26 cellular contexts compared by ENCODE assay signal in genomic region chr9:100090880-100091279, GRCh38. TPM values are rescaled to one million over a fixed set of nuclear protein-coding genes. Genes with fewer than 3 reads are reported as not detected.
DNase-seq lines count a peak whose midpoint lies in the region; ATAC-seq, FAIRE-seq and TF ChIP-seq lines count a peak whose summit lies in the region.
"Had no signal": no experiment of that assay in that cellular context is flagged by ENCODE, and none has a peak within 500 bp of the region (broad histone marks: within the 10 kb centered on the region; RNA-seq: fewer than 3 reads in every experiment).

No MANE protein-coding gene starts in this region.

- peaks cover 3% of the 10 kb centered on the region; the same call in 1 of the 2 replicates for H3F3A ChIP-seq in OCI-LY1 (ENCODE audit: insufficient read depth, low read length)

- no peaks in the 10 kb centered on the region for H3K9me3 Mint-ChIP-seq in WTC11
- H3K9me3 Mint-ChIP-seq: CD14-positive monocyte; CD4-positive, alpha-beta T cell; H9; HFFc6 had no signal

- H3K9ac ChIP-seq in OCI-LY1 (ENCODE audit: low read length): no peak overlapping the region
- H3K9ac ChIP-seq: BLaER1 treated with 17β-estradiol and CSF1 and Interleukin-3, amounts not matched to agents 10 nM and 100 nM; GM23248 had no signal

- H3K79me2 ChIP-seq in OCI-LY1 (ENCODE audit: insufficient read depth, low read length): peaks cover 95% of the 10 kb centered on the region

- DNase-seq in GM18507 (ENCODE audit: extremely low spot score, insufficient read length, low read depth): no peak
- no peak for DNase-seq in T-helper 17 cell
- DNase-seq in WTC11 (ENCODE audit: low spot score): no peak
- no peak for DNase-seq in pons (ENCODE audit: low spot score)
- DNase-seq: 8988T; ACHN; AML-193; BE2C; Calu3; CD4-positive, alpha-beta T cell; COR-L47; DMS53; DND-41; EL; GDM1; GM23248; H9; HFFc6 had no signal

- POLR2A ChIA-PET in WTC11 (lab: Charles Lee): no interaction called here

- H3K4me1 Mint-ChIP-seq in T-helper 17 cell (peaks cover 44% of the 10 kb centered on the region), WTC11 (peaks cover 11% of the 10 kb centered on the region)

- CTCF ChIA-PET in WTC11 (lab: Charles Lee): no interaction called here

- H3K27me3 Mint-ChIP-seq in T-helper 17 cell (no peaks in the 10 kb centered on the region), WTC11 (ENCODE audit: low read depth) (no peaks in the 10 kb centered on the region)
- H3K27me3 Mint-ChIP-seq: CD4-positive, alpha-beta T cell had no signal

- H3K36me3 Mint-ChIP-seq in T-helper 17 cell (ENCODE audit: low read depth): peaks cover 2% of the 10 kb centered on the region
- no peaks in the 10 kb centered on the region for H3K36me3 Mint-ChIP-seq in WTC11

- H3K4me1 ChIP-seq in OCI-LY1 (ENCODE audit: insufficient read depth, low read length, severe bottlenecking): peaks cover 95% of the 10 kb centered on the region

- H3K4me2 ChIP-seq in OCI-LY1 (ENCODE audit: low read length): peak overlapping the region; percentile 8; the same call in 1 of the 2 replicates
- H3K4me2 ChIP-seq: A549; BLaER1 treated with 17β-estradiol and CSF1 and Interleukin-3, amounts not matched to agents 10 nM and 100 nM had no signal

- FAIRE-seq in GM18507 (lab: Jason Lieb, UNC): peak; percentile 41
- FAIRE-seq: A549, GM12878, H1 had no signal

- H3K27ac Mint-ChIP-seq in T-helper 17 cell (peak overlapping the region; percentile 67), WTC11 (no peak overlapping the region)
- H3K27ac Mint-ChIP-seq: CD4-positive, alpha-beta T cell; HFFc6 had no signal

- H3K4me3 Mint-ChIP-seq in T-helper 17 cell: no peak overlapping the region
- H3K4me3 Mint-ChIP-seq in WTC11: no peak overlapping the region
- H3K4me3 Mint-ChIP-seq: CD14-positive monocyte; CD4-positive, alpha-beta T cell; H9; HFFc6 had no signal

- H3K27ac ChIP-seq in OCI-LY1 (ENCODE audit: low read depth, low read length, poor library complexity, severe bottlenecking): peak overlapping the region; percentile 26
- H3K27ac ChIP-seq: A549; BLaER1 treated with 17β-estradiol and CSF1 and Interleukin-3, amounts not matched to agents 10 nM and 100 nM; GM23248 had no signal

- no peak overlapping the region for H3K4me3 ChIP-seq in OCI-LY1 (ENCODE audit: low read depth, low read length, poor library complexity, severe bottlenecking)
- H3K4me3 ChIP-seq: A549; BLaER1 treated with 17β-estradiol and CSF1 and Interleukin-3, amounts not matched to agents 10 nM and 100 nM; GM12878; GM23248 had no signal

- no peaks in the 10 kb centered on the region for H3K9me3 ChIP-seq in OCI-LY1 (ENCODE audit: low read length)
- H3K9me3 ChIP-seq in T-helper 17 cell (ENCODE audit: control insufficient read depth, low read length, poor library complexity, severe bottlenecking): no peaks in the 10 kb centered on the region
- H3K9me3 ChIP-seq: A549; BE2C; BLaER1 treated with 17β-estradiol and CSF1 and Interleukin-3, amounts not matched to agents 10 nM and 100 nM had no signal

- H3K9me2 ChIP-seq in OCI-LY1 (ENCODE audit: low read depth, low read length): no peaks in the 10 kb centered on the region

- no peaks in the 10 kb centered on the region for H3K27me3 ChIP-seq in OCI-LY1 (ENCODE audit: insufficient read depth, low read length)
- H3K27me3 ChIP-seq: BE2C; BLaER1 treated with 17β-estradiol and CSF1 and Interleukin-3, amounts not matched to agents 10 nM and 100 nM had no signal

- TF ChIP-seq CTCF in OCI-LY1 (IDR thresholded peaks at IDR 0.05; ENCODE audit: low read length): no peak
- TF ChIP-seq CTCF in WTC11 (IDR thresholded peaks at IDR 0.05): no peak

- no peaks in the 10 kb centered on the region for H4K20me1 ChIP-seq in OCI-LY1 (ENCODE audit: insufficient read depth, low read length)

- peaks cover 3% of the 10 kb centered on the region; the same call in 1 of the 2 replicates for H3K36me3 ChIP-seq in OCI-LY1 (ENCODE audit: insufficient read depth, low read length)
- H3K36me3 ChIP-seq: BE2C had no signal

- ATAC-seq in T-helper 17 cell (no peak), GM21515 (IDR thresholded peaks at IDR 0.05; ENCODE audit: unreplicated experiment) (no peak), WTC11 (no peak)
- ATAC-seq: A549, HCT116 had no signal

- no peak overlapping the region for H2AFZ ChIP-seq in OCI-LY1 (ENCODE audit: low read length)
- H2AFZ ChIP-seq: GM23248 had no signal

TF ChIP-seq in WTC11, 78 proteins besides CTCF, POLR2A, EP300 and RAD21:
- TF ChIP-seq ZNF416 (CRISPR knock-in tag; IDR thresholded peaks at IDR 0.05) (no peak), MLX (CRISPR knock-in tag; IDR thresholded peaks at IDR 0.05) (no peak), SP1 (CRISPR knock-in tag; conservative IDR thresholded peaks at IDR 0.05) (no peak), GRHL2 (CRISPR knock-in tag; IDR thresholded peaks at IDR 0.05; ENCODE audit: insufficient replicate concordance, severe bottlenecking) (no peak), FOXP4 (CRISPR knock-in tag; IDR thresholded peaks at IDR 0.05) (no peak), GABPB1 (CRISPR knock-in tag; IDR thresholded peaks at IDR 0.05) (no peak), ZNF232 (CRISPR knock-in tag; IDR thresholded peaks at IDR 0.05) (no peak), ELF4 (CRISPR knock-in tag; IDR thresholded peaks at IDR 0.05; ENCODE audit: low read depth) (no peak), ZNF512 (CRISPR knock-in tag; IDR thresholded peaks at IDR 0.05; ENCODE audit: borderline replicate concordance) (no peak), ZNF425 (CRISPR knock-in tag; conservative IDR thresholded peaks at IDR 0.05) (no peak), JUN (CRISPR knock-in tag; IDR thresholded peaks at IDR 0.05) (no peak), GTF2I (CRISPR knock-in tag; conservative IDR thresholded peaks at IDR 0.05) (no peak)

RNA-seq across cellular contexts. Expression of gene ERP44, which starts 7.9 kb away (rescaled TPM):
- total RNA-seq in T-helper 17 cell (10 to 100 TPM; 11.6 to 12.4 TPM), WTC11 (2021) (13.2 to 14.1 TPM (median 13.7 TPM) in 3 replicates)

RNA-seq across cellular contexts. Expression of gene INVS, which starts 8.2 kb away (rescaled TPM):
- total RNA-seq in T-helper 17 cell: 10 to 100 TPM; 14.6 to 16.2 TPM
- 8.1 to 9.9 TPM (median 8.6 TPM) in 3 replicates for total RNA-seq in WTC11 (2021)
